Comparison of ENCODE assay signal across 9 cellular contexts in genomic region chr16:87436225-87437172, GRCh38. TPM values are rescaled to one million over a fixed set of nuclear protein-coding genes. Genes with fewer than 3 reads are reported as not detected.
A peak's percentile ranks its signal among the peaks of the same experiment; 100 is the strongest.
DNase-seq lines count a peak whose midpoint lies in the region; ATAC-seq and TF ChIP-seq lines count a peak whose summit lies in the region.
"Had no signal": no experiment of that assay in that cellular context is flagged by ENCODE, and none has a peak within 500 bp of the region (broad histone marks: within the 10 kb centered on the region; RNA-seq: fewer than 3 reads in every experiment).

No MANE protein-coding gene starts in this region.

- TF ChIP-seq POLR2A in breast epithelium (IDR thresholded peaks at IDR 0.05) = no peak

- CTCF ChIA-PET in MCF 10A (lab: Yijun Ruan, JAX) = interaction anchor here (0.6 to 1.1 kb wide), 3 partner anchors 200 to 296 kb away, joined by 3 to 4 read pairs (median 3); no protein-coding TSS in a partner anchor

- H3K4me1 Mint-ChIP-seq in MCF 10A (ENCODE audit: insufficient read depth, unreplicated experiment) = peaks cover 6% of the 10 kb centered on the region
- H3K4me1 Mint-ChIP-seq in nephron progenitor cell = peaks cover 13% of the 10 kb centered on the region

- POLR2A ChIA-PET in MCF 10A (lab: Yijun Ruan, JAX) = no interaction called here

- no peaks in the 10 kb centered on the region for H3K9me3 ChIP-seq in breast epithelium
- no peaks in the 10 kb centered on the region for H3K9me3 ChIP-seq in effector memory CD4-positive, alpha-beta T cell (ENCODE audit: control insufficient read depth, low read length)
- H3K9me3 ChIP-seq in aorta (ENCODE audit: control insufficient read depth, low read length) = no peaks in the 10 kb centered on the region

- ATAC-seq in aorta (ENCODE audit: low FRiP score) (peak; percentile 28), GM18519 (IDR thresholded peaks at IDR 0.05; ENCODE audit: low FRiP score, unreplicated experiment) (no peak)

- peak overlapping the region; percentile 45 to 80 for H3K27ac ChIP-seq in breast epithelium
- H3K27ac ChIP-seq in effector memory CD4-positive, alpha-beta T cell (ENCODE audit: insufficient read depth, low read length, poor library complexity, severe bottlenecking) = no peak overlapping the region
- H3K27ac ChIP-seq in aorta (ENCODE audit: low read depth in 1 of 2, low read length in 2 of 2) = peak overlapping the region; percentile 9 to 14

- WGBS in aorta, 2 donors = 52 to 56% methylated on average over 29 of the region's 29 CpGs

- no TSS peak for BruUV-seq in MCF 10A (replicated peaks; lab: Mats Ljungman, UMichigan)

- intact Hi-C loops in breast epithelium (cut with DNase I; ENCODE audit: low total_unique reads) = no loop called here
- intact Hi-C loops in MCF 10A (cut with micrococcal nuclease) = no loop called here
- intact Hi-C loops in aorta (cut with DNase I) = loop anchor here in 1 of 2 donors (5.0 kb wide), 1 partner anchor 36 kb away; no protein-coding TSS in a partner anchor

- no peaks in the 10 kb centered on the region for H3K4me1 ChIP-seq in breast epithelium
- peaks cover 9% of the 10 kb centered on the region for H3K4me1 ChIP-seq in effector memory CD4-positive, alpha-beta T cell (ENCODE audit: control insufficient read depth, insufficient read depth, low read length, poor library complexity, severe bottlenecking)
- H3K4me1 ChIP-seq in aorta (ENCODE audit: control insufficient read depth in 1 of 2, insufficient read depth in 2 of 2, low read length in 2 of 2) = no peaks in the 10 kb centered on the region

- no peak for DNase-seq in breast epithelium (ENCODE audit: low spot score in 2 of 2)
- no peak for DNase-seq in MCF 10A (ENCODE audit: unreplicated experiment)
- no peak for DNase-seq in effector memory CD4-positive, alpha-beta T cell
- peak; percentile 28 for DNase-seq in nephron progenitor cell
- DNase-seq in aorta = peak in 1 of 2 donors; percentile 70
- DNase-seq in NCI-H146 (lab: John Stamatoyannopoulos, UW) = no peak
- no peak for DNase-seq in NCI-H446 (lab: John Stamatoyannopoulos, UW)
- DNase-seq: NCI-H1436 had no signal

- H3K27me3 Mint-ChIP-seq in MCF 10A (ENCODE audit: insufficient read depth, unreplicated experiment) (no peaks in the 10 kb centered on the region), nephron progenitor cell (ENCODE audit: low read depth, poor library complexity) (no peaks in the 10 kb centered on the region)

- H3K27me3 ChIP-seq in breast epithelium (no peaks in the 10 kb centered on the region), aorta (ENCODE audit: control insufficient read depth in 1 of 2, insufficient read depth in 2 of 2, low read length in 1 of 2) (no peaks in the 10 kb centered on the region)
- no peaks in the 10 kb centered on the region for H3K27me3 ChIP-seq in effector memory CD4-positive, alpha-beta T cell (replicated peaks; ENCODE audit: control insufficient read depth, insufficient read depth, low read length, poor library complexity, severe bottlenecking)

- H3K9me3 Mint-ChIP-seq in MCF 10A (ENCODE audit: unreplicated experiment) (no peaks in the 10 kb centered on the region), nephron progenitor cell (no peaks in the 10 kb centered on the region)

- no peaks in the 10 kb centered on the region for H3K36me3 ChIP-seq in breast epithelium
- H3K36me3 ChIP-seq in effector memory CD4-positive, alpha-beta T cell (ENCODE audit: control insufficient read depth, insufficient read depth, low read length) = peaks cover 7% of the 10 kb centered on the region
- no peaks in the 10 kb centered on the region for H3K36me3 ChIP-seq in aorta (ENCODE audit: control insufficient read depth in 1 of 2, insufficient read depth in 2 of 2, low read length in 1 of 2)

- H3K4me3 Mint-ChIP-seq in MCF 10A (ENCODE audit: unreplicated experiment) (no peak overlapping the region), nephron progenitor cell (no peak overlapping the region)

- H3K36me3 Mint-ChIP-seq in MCF 10A (ENCODE audit: insufficient read depth, unreplicated experiment) (peaks cover 5% of the 10 kb centered on the region), nephron progenitor cell (ENCODE audit: low read depth) (peaks cover 27% of the 10 kb centered on the region)

- TF ChIP-seq CTCF in breast epithelium (IDR thresholded peaks at IDR 0.05) (no peak), MCF 10A (IDR thresholded peaks at IDR 0.05; ENCODE audit: unreplicated experiment) (no peak), nephron progenitor cell (IDR thresholded peaks at IDR 0.05) (no peak)

- peak overlapping the region in 1 of 3 donors; percentile 47 for H3K4me3 ChIP-seq in breast epithelium
- peak overlapping the region; percentile 22 for H3K4me3 ChIP-seq in effector memory CD4-positive, alpha-beta T cell (ENCODE audit: insufficient read depth, low read depth, low read length, poor library complexity, severe bottlenecking)
- no peak overlapping the region for H3K4me3 ChIP-seq in aorta (ENCODE audit: low read length in 2 of 2)

- no peak overlapping the region for H3K27ac Mint-ChIP-seq in MCF 10A (ENCODE audit: low read depth, unreplicated experiment)
- H3K27ac Mint-ChIP-seq in nephron progenitor cell = no peak overlapping the region

RNA-seq across cellular contexts. Expression of gene MAP1LC3B, which starts 44.4 kb away (rescaled TPM):
- total RNA-seq in breast epithelium (10 to 100 TPM; 58.0 to 72.3 (median 69.1) TPM), MCF 10A (2022) (271 and 348 TPM in 2 replicates), aorta (10 to 100 TPM; 57.0 to 60.8 TPM)
- 10 to 100 TPM; 60.6 to 61.7 TPM for polyA plus RNA-seq in aorta

RNA-seq across cellular contexts. Expression of gene FBXO31, which starts 52.9 kb away (rescaled TPM):
- total RNA-seq in breast epithelium (10 to 100 TPM; 43.0 to 74.7 (median 67.4) TPM), MCF 10A (2022) (43.2 and 53.9 TPM in 2 replicates), aorta (10 to 100 TPM; 53.2 to 57.9 TPM)
- polyA plus RNA-seq in aorta = 10 to 100 TPM in 1 of 2 donors, 1 to 10 TPM in 1; 6.0 to 28.9 TPM

RNA-seq across cellular contexts. Expression of gene ZCCHC14, which starts 56.3 kb away (rescaled TPM):
- total RNA-seq in breast epithelium (10 to 100 TPM; 15.2 to 21.0 (median 18.7) TPM), MCF 10A (2022) (23.3 and 28.2 TPM in 2 replicates), aorta (10 to 100 TPM; 32.5 to 42.5 TPM)
- polyA plus RNA-seq in aorta = 10 to 100 TPM in 1 of 2 donors, 1 to 10 TPM in 1; 6.6 to 23.1 TPM
